In genomic region chr1:66996018-66996682, GRCh38 we compare ENCODE assay signal across 8 cellular contexts. TPM values are rescaled to one million over a fixed set of nuclear protein-coding genes. Genes with fewer than 3 reads are reported as not detected.
DNase-seq lines count a peak whose midpoint lies in the region; ATAC-seq and TF ChIP-seq lines count a peak whose summit lies in the region.

No MANE protein-coding gene starts in this region.

- H3K36me3 ChIP-seq in Caco-2 (ENCODE audit: control insufficient read depth, insufficient read depth, low read length) (no peaks in the 10 kb centered on the region), psoas muscle (ENCODE audit: insufficient read depth in 1 of 2, low read depth in 1 of 2) (peaks cover 2 to 37% of the 10 kb centered on the region in 2 donors)

- 74 to 78% (median 78%) methylated on average over 7 of the region's 7 CpGs for WGBS in psoas muscle, 3 donors

- CTCF ChIA-PET in Caco-2 (lab: Charles Lee) = interaction anchor here (0.6 to 2.0 kb wide), 6 partner anchors 33 to 218 kb away, joined by 3 to 43 read pairs (median 5); no protein-coding TSS in a partner anchor

- POLR2A ChIA-PET in Caco-2 (lab: Charles Lee) = interaction anchor here (1.4 kb wide), 1 partner anchor 153 kb away, joined by 3 read pairs; no protein-coding TSS in a partner anchor

- intact Hi-C loops in Caco-2 (cut with micrococcal nuclease; ENCODE audit: unreplicated experiment) (loop anchor here (1.0 to 5.0 kb wide), 3 partner anchors 153 to 229 kb away; no protein-coding TSS in a partner anchor), psoas muscle (cut with DNase I) (loop anchor here (1.0 to 10.0 kb wide), 4 partner anchors 56 to 231 kb away; partner anchors contain the start of gene SLC35D1 (in 1 of the 2))

- peak; percentile 43 to 62 for TF ChIP-seq CTCF in Caco-2 (IDR thresholded peaks at IDR 0.05; ENCODE audit: insufficient read depth in 1 of 2, low read depth in 1 of 2, low read length in 1 of 2, severe bottlenecking in 1 of 2, unreplicated experiment in 1 of 2)
- peak; percentile 71 for TF ChIP-seq CTCF in psoas muscle (IDR thresholded peaks at IDR 0.05)

- H3K4me3 Mint-ChIP-seq in Caco-2 (ENCODE audit: unreplicated experiment) = no peak overlapping the region

- H3K4me1 ChIP-seq in Caco-2 (no peaks in the 10 kb centered on the region), psoas muscle (no peaks in the 10 kb centered on the region)

- BruUV-seq in Caco-2 (replicated peaks; lab: Mats Ljungman, UMichigan) = no TSS peak

- H3K4me3 ChIP-seq in Caco-2 (ENCODE audit: low read depth, low read length) (no peak overlapping the region), psoas muscle (no peak overlapping the region)

- no peaks in the 10 kb centered on the region for H3K27me3 ChIP-seq in Caco-2 (replicated peaks; ENCODE audit: control insufficient read depth, insufficient read depth, low read length)
- H3K27me3 ChIP-seq in psoas muscle (ENCODE audit: insufficient read depth in 3 of 3, low read length in 2 of 3) = no peaks in the 10 kb centered on the region

- no peaks in the 10 kb centered on the region for H3K4me1 Mint-ChIP-seq in Caco-2 (ENCODE audit: low read depth, unreplicated experiment)

- no peaks in the 10 kb centered on the region for H3K9me3 Mint-ChIP-seq in Caco-2 (ENCODE audit: unreplicated experiment)

- peaks cover 5% of the 10 kb centered on the region for H3K36me3 Mint-ChIP-seq in Caco-2 (ENCODE audit: insufficient read depth, unreplicated experiment)

- H3K27ac Mint-ChIP-seq in Caco-2 (ENCODE audit: unreplicated experiment) = no peak overlapping the region

- no peaks in the 10 kb centered on the region for H3K27me3 Mint-ChIP-seq in Caco-2 (ENCODE audit: insufficient read depth, unreplicated experiment)

- ATAC-seq in GM21390 (IDR thresholded peaks at IDR 0.05; ENCODE audit: unreplicated experiment) (peak; percentile 77), psoas muscle (peak; percentile 57 to 75 (median 68))

- DNase-seq in Caco-2 (peak; percentile 42), LHCN-M2 (ENCODE audit: low read depth) (peak; percentile 65), SHP77 (lab: John Stamatoyannopoulos, UW) (peak; percentile 65 to 71), globus pallidus (ENCODE audit: low spot score) (peak; percentile 76), psoas muscle (no peak), NCI-H187 treated with DMSO at 0.1 percent for 48 hours (lab: John Stamatoyannopoulos, UW) (no peak)
- peak; percentile 81 for DNase-seq in activated effector memory CD4-positive, alpha-beta T cell treated with anti-CD3 and anti-CD28 coated beads, Interleukin-2, amount 50 U/mL, for 16 hours

- no peaks in the 10 kb centered on the region for H3K9me3 ChIP-seq in Caco-2
- no peaks in the 10 kb centered on the region for H3K9me3 ChIP-seq in psoas muscle

- H3K27ac ChIP-seq in psoas muscle = no peak overlapping the region

RNA-seq across cellular contexts. Expression of gene SLC35D1, which starts 57.8 kb away (rescaled TPM):
- 7.1 and 7.7 TPM in 2 replicates for total RNA-seq in Caco-2 (2022)
- total RNA-seq in LHCN-M2 (2014; rRNA removed) = 41.3 and 44.6 TPM in 2 replicates
- 5.9 TPM for polyA plus RNA-seq in LHCN-M2 (2012)
- 1 to 10 TPM; 5.1 to 6.8 (median 6.3) TPM for total RNA-seq in psoas muscle
- polyA plus RNA-seq in psoas muscle = 1 to 10 TPM; 2.5 to 7.0 (median 3.8) TPM

Comparison
In these comparisons a context has a peak if more than half of its experiments do, and no peak if none do; other contexts are left out.
1. DNase-seq: peak in Caco-2 (2 of 2), LHCN-M2 (single experiment), SHP77 (2 of 2), activated effector memory CD4-positive, alpha-beta T cell treated with anti-CD3 and anti-CD28 coated beads, Interleukin-2, amount 50 U/mL, for 16 hours (single experiment) and globus pallidus (single experiment); none in psoas muscle (0 of 2) and NCI-H187 treated with DMSO at 0.1 percent for 48 hours (single experiment).